In genomic region chr12:54005853-54006699, GRCh38 we compare ENCODE assay signal across 8 cellular contexts. TPM values are rescaled to one million over a fixed set of nuclear protein-coding genes. Genes with fewer than 3 reads are reported as not detected.
DNase-seq lines count a peak whose midpoint lies in the region; ATAC-seq and TF ChIP-seq lines count a peak whose summit lies in the region.

No MANE protein-coding gene starts in this region.

- peak; percentile 70 for ATAC-seq in central memory CD8-positive, alpha-beta T cell (replicated peaks; ENCODE audit: extremely low read depth, poor library complexity, severe bottlenecking)
- ATAC-seq in left lung, result peak; percentile 97
- no peak for ATAC-seq in HG03135 (IDR thresholded peaks at IDR 0.05; ENCODE audit: unreplicated experiment)

- peaks cover 100% of the 10 kb centered on the region for H3K27me3 Mint-ChIP-seq in central memory CD8-positive, alpha-beta T cell

- H3K27ac ChIP-seq in left lung, result no peak overlapping the region

- H3K4me1 Mint-ChIP-seq in central memory CD8-positive, alpha-beta T cell, result peaks cover 36% of the 10 kb centered on the region

- no peaks in the 10 kb centered on the region for H3K9me3 ChIP-seq in left lung

- peak overlapping the region; percentile 77 for H3K4me3 Mint-ChIP-seq in central memory CD8-positive, alpha-beta T cell

- DNase-seq in EH (ENCODE audit: low read depth) (peak; percentile 77), HCEC 1CT (peak; percentile 61), NCI-H2107 treated with DMSO at 0.1 percent for 48 hours (lab: John Stamatoyannopoulos, UW; ENCODE audit: unreplicated experiment) (peak; percentile 26), left lung (peak; percentile 83 to 97)
- peak; percentile 72 to 81 for DNase-seq in activated CD4-positive, alpha-beta T cell treated with anti-CD3 and anti-CD28 coated beads for 24 hours (ENCODE audit: low read depth in 2 of 2)
- peak; percentile 76 to 92 for DNase-seq in central memory CD8-positive, alpha-beta T cell (ENCODE audit: low spot score in 2 of 2)
- peak; percentile 90 for DNase-seq in stimulated activated CD4-positive, alpha-beta T cell treated with anti-CD3 and anti-CD28 coated beads, Interleukin-2, amount 100 ng/mL, for 24 hours

- peaks cover 6 to 23% of the 10 kb centered on the region in 2 donors for H3K4me1 ChIP-seq in left lung

- TF ChIP-seq CTCF in left lung (IDR thresholded peaks at IDR 0.05), result peak; percentile 92 to 98

- no peaks in the 10 kb centered on the region for H3K36me3 ChIP-seq in left lung

- intact Hi-C loops in left lung (cut with DNase I), result loop anchor here (5.0 to 10.0 kb wide), 2 partner anchors 189 to 196 kb away; no protein-coding TSS in a partner anchor

- H3K9me3 Mint-ChIP-seq in central memory CD8-positive, alpha-beta T cell, result no peaks in the 10 kb centered on the region

- peak overlapping the region; percentile 32 for H3K27ac Mint-ChIP-seq in central memory CD8-positive, alpha-beta T cell (ENCODE audit: low read depth)

- H3K27me3 ChIP-seq in left lung, result peaks cover 93 to 98% of the 10 kb centered on the region in 2 donors

- peak overlapping the region; percentile 17 to 25 for H3K4me3 ChIP-seq in left lung

- H3K36me3 Mint-ChIP-seq in central memory CD8-positive, alpha-beta T cell (ENCODE audit: insufficient read depth), result peaks cover 24% of the 10 kb centered on the region

RNA-seq across cellular contexts. Expression of gene HOXC8, which starts 2.7 kb away (rescaled TPM):
- total RNA-seq in left lung, result under 1 TPM in 1 of 2 donors, not detected in 1; 0.12 TPM

RNA-seq across cellular contexts. Expression of gene HOXC9, which starts 6.1 kb away (rescaled TPM):
- total RNA-seq in left lung, result under 1 TPM in 1 of 2 donors, not detected in 1; 0.32 TPM

RNA-seq across cellular contexts. Expression of gene HOXC10, which starts 21.1 kb away (rescaled TPM):
- not detected for total RNA-seq in left lung

RNA-seq across cellular contexts. Expression of gene HOXC6, which starts 22.2 kb away (rescaled TPM):
- under 1 TPM; 0.93 to 0.97 TPM for total RNA-seq in left lung

RNA-seq across cellular contexts. Expression of gene HOXC5, which starts 26.8 kb away (rescaled TPM):
- total RNA-seq in left lung, result under 1 TPM; 0.18 to 0.32 TPM

Comparison
In these comparisons a context has a peak if more than half of its experiments do, and no peak if none do; other contexts are left out.
1. DNase-seq: peak in every context shown above with its lines; median percentile 90 in left lung; 90 in stimulated activated CD4-positive, alpha-beta T cell treated with anti-CD3 and anti-CD28 coated beads, Interleukin-2, amount 100 ng/mL, for 24 hours; 84 in central memory CD8-positive, alpha-beta T cell; 77 in EH; 76 in activated CD4-positive, alpha-beta T cell treated with anti-CD3 and anti-CD28 coated beads for 24 hours; 61 in HCEC 1CT; 26 in NCI-H2107 treated with DMSO at 0.1 percent for 48 hours.